ENCODE assay signal across 26 cellular contexts in genomic region chr16:88908307-88908706, GRCh38. TPM values are rescaled to one million over a fixed set of nuclear protein-coding genes. Genes with fewer than 3 reads are reported as not detected.
"Had no signal": no experiment of that assay in that cellular context is flagged by ENCODE, and none has a peak within 500 bp of the region (broad histone marks: within the 10 kb centered on the region; RNA-seq: fewer than 3 reads in every experiment).

No MANE protein-coding gene starts in this region.

- H3K9me3 ChIP-seq: breast epithelium, MG63, Peyer's patch had no signal

- H3K4me3 ChIP-seq: breast epithelium, MG63, Peyer's patch had no signal

- ATAC-seq: activated CD8-positive, alpha-beta T cell treated with anti-CD3 and anti-CD28 coated beads, Interleukin-2, amount 10 ng/mL, durations not matched to agents 7 days and 5 days; T-helper 17 cell; WTC11 had no signal

- H3K4me1 ChIP-seq: breast epithelium had no signal

- H3K27me3 ChIP-seq: breast epithelium, MG63, Peyer's patch had no signal

- DNase-seq: activated CD4-positive, alpha-beta T cell treated with anti-CD3 and anti-CD28 coated beads for 48 hours; activated CD4-positive, alpha-beta T cell treated with anti-CD3 and anti-CD28 coated beads, Interleukin-2, amount 50 U/mL, for 4 hours; activated CD4-positive, CD25-positive, alpha-beta regulatory T cell treated with anti-CD3 and anti-CD28 coated beads, Interleukin-2, amount 50 U/mL, for 72 hours; activated CD8-positive, alpha-beta memory T cell treated with anti-CD3 and anti-CD28 coated beads, Interleukin-2, amount 50 U/mL, for 48 hours; activated CD8-positive, alpha-beta T cell treated with anti-CD3 and anti-CD28 coated beads, Interleukin-2, amount 10 ng/mL, durations not matched to agents 7 days and 5 days; activated naive CD4-positive, alpha-beta T cell; activated T-cell treated with anti-CD3 and anti-CD28 coated beads, Interleukin-2, amount 50 U/mL, for 1 hour; aorta; central memory CD4-positive, alpha-beta T cell; MV-4-11; NCI-H1092 treated with DMSO at 0.1 percent for 48 hours; NCI-H1417 treated with DMSO at 0.1 percent for 48 hours; NCI-H1694; NCI-H2029; NCI-H2107; NCI-H2171 treated with DMSO at 0.1 percent for 48 hours; NCI-H510A; NCI-H526 treated with DMSO at 0.1 percent for 48 hours; Peyer's patch; SIG-M5; T-helper 17 cell; T-helper 9 cell had no signal

- H3K27ac ChIP-seq: KMS-11, Peyer's patch had no signal

- H3K36me3 ChIP-seq: breast epithelium, MG63, Peyer's patch had no signal

RNA-seq across cellular contexts. Expression of gene PABPN1L, which starts 41.8 kb away (rescaled TPM):
- total RNA-seq: activated CD8-positive, alpha-beta T cell treated with anti-CD3 and anti-CD28 coated beads, Interleukin-2, amount 10 ng/mL, durations not matched to agents 7 days and 5 days; aorta; breast epithelium; Peyer's patch; T-helper 17 cell; WTC11 had no signal
- polyA plus RNA-seq: aorta had no signal
